8 cellular contexts compared by ENCODE assay signal in genomic region chr11:10878408-10879214, GRCh38. TPM values are rescaled to one million over a fixed set of nuclear protein-coding genes. Genes with fewer than 3 reads are reported as not detected.
DNase-seq lines count a peak whose midpoint lies in the region; ATAC-seq, FAIRE-seq and TF ChIP-seq lines count a peak whose summit lies in the region.

No MANE protein-coding gene starts in this region.

- H3K4me2 ChIP-seq in keratinocyte (ENCODE audit: control insufficient read depth, extremely low read depth, insufficient read depth, low read depth, low read length), result no peak overlapping the region

- no peaks in the 10 kb centered on the region for H3K36me3 ChIP-seq in BE2C
- no peaks in the 10 kb centered on the region for H3K36me3 ChIP-seq in keratinocyte (ENCODE audit: control insufficient read depth in 2 of 2, extremely low read depth in 1 of 2, insufficient read depth in 2 of 2, low read length in 2 of 2)

- H3K4me1 ChIP-seq in BE2C, result no peaks in the 10 kb centered on the region
- peaks cover 17% of the 10 kb centered on the region for H3K4me1 ChIP-seq in keratinocyte (ENCODE audit: control insufficient read depth, extremely low read depth, insufficient read depth, low read length)

- no peaks in the 10 kb centered on the region for H3K79me2 ChIP-seq in keratinocyte (ENCODE audit: control insufficient read depth, insufficient read depth, low read length)

- TF ChIP-seq CTCF in BE2C (IDR thresholded peaks at IDR 0.05; ENCODE audit: low read depth, low read length) (peak; percentile 77), GM12874 (IDR thresholded peaks at IDR 0.05; ENCODE audit: insufficient read depth, low read depth, low read length) (peak; percentile 67), keratinocyte (optimal IDR thresholded peaks at IDR 0.05 in 1 of 3, IDR thresholded peaks at IDR 0.05 in 1 of 3, conservative IDR thresholded peaks at IDR 0.05 in 1 of 3; ENCODE audit: extremely low read depth in 1 of 3, insufficient read depth in 2 of 3, low read length in 3 of 3) (peak; percentile 37 to 85 (median 72))

- ATAC-seq in HG03565 (IDR thresholded peaks at IDR 0.05; ENCODE audit: unreplicated experiment) (no peak), HG03139 (IDR thresholded peaks at IDR 0.05; ENCODE audit: unreplicated experiment) (no peak)

- DNase-seq in BE2C, result no peak
- peak; percentile 58 to 85 for DNase-seq in NCI-H526 (lab: John Stamatoyannopoulos, UW)
- peak; percentile 65 for DNase-seq in astrocyte of the hippocampus (ENCODE audit: low read depth, low spot score)
- no peak for DNase-seq in keratinocyte (ENCODE audit: low read depth, low spot score)
- peak; percentile 45 for DNase-seq in urothelium cell line (ENCODE audit: low spot score)

- FAIRE-seq in keratinocyte (lab: Jason Lieb, UNC), result peak; percentile 70
- no peak for FAIRE-seq in urothelium cell line (lab: Jason Lieb, UNC)

- dilution Hi-C loops in keratinocyte (cut with MboI; ENCODE audit: extremely low pct_ligation_motif_present, low sequenced_read_pairs), result no loop called here

- H3K9me3 ChIP-seq in BE2C (no peaks in the 10 kb centered on the region), keratinocyte (ENCODE audit: control insufficient read depth, low read depth, low read length) (peaks cover under 1% of the 10 kb centered on the region)

- no peaks in the 10 kb centered on the region for H3K27me3 ChIP-seq in BE2C
- H3K27me3 ChIP-seq in keratinocyte (ENCODE audit: control insufficient read depth, extremely low read depth, insufficient read depth, low read length), result no peaks in the 10 kb centered on the region

- H3K4me3 ChIP-seq in BE2C (ENCODE audit: low read depth, low read length), result no peak overlapping the region
- no peak overlapping the region for H3K4me3 ChIP-seq in keratinocyte (ENCODE audit: control insufficient read depth in 2 of 3, extremely low read depth in 1 of 3, insufficient read depth in 2 of 3, low read depth in 1 of 3, low read length in 3 of 3)

- peak overlapping the region; percentile 24 for H3K27ac ChIP-seq in keratinocyte (ENCODE audit: control insufficient read depth, insufficient read depth, low read length)

- H3K9ac ChIP-seq in keratinocyte (ENCODE audit: control insufficient read depth, extremely low read depth, insufficient read depth, low read length), result no peak overlapping the region

- no peaks in the 10 kb centered on the region for H3K9me1 ChIP-seq in keratinocyte (ENCODE audit: control insufficient read depth, extremely low read depth, insufficient read depth, low read length)

- no peaks in the 10 kb centered on the region for H4K20me1 ChIP-seq in keratinocyte (ENCODE audit: control insufficient read depth, extremely low read depth, insufficient read depth, low read length)

- H2AFZ ChIP-seq in keratinocyte (ENCODE audit: control insufficient read depth, low read length), result peak overlapping the region; percentile 88

RNA-seq across cellular contexts. Expression of gene ZBED5, which starts 20.8 kb away (rescaled TPM):
- 37.5 TPM for polyA plus RNA-seq in BE2C (2012; ENCODE audit: insufficient read depth, insufficient read length, low read depth)
- 33.0 to 85.0 TPM (median 75.1 TPM) in 3 replicates for polyA plus RNA-seq in keratinocyte
- 10.8 TPM for polyA plus RNA-seq in keratinocyte (2011; ENCODE audit: low read depth)
- polyA plus RNA-seq in keratinocyte (2011; cell fraction: cytosol; rRNA removed), result 18.9 and 48.6 TPM in 2 replicates
- polyA plus RNA-seq in keratinocyte (2011; cell fraction: nucleus; rRNA removed), result 101 and 129 TPM in 2 replicates
- 19.3 and 20.8 TPM in 2 replicates for polyA plus RNA-seq in keratinocyte (2012; ENCODE audit: low replicate concordance)
- polyA minus RNA-seq in keratinocyte, result 100 to 141 TPM (median 115 TPM) in 3 replicates
- polyA minus RNA-seq in keratinocyte (2011; cell fraction: cytosol; rRNA and poly(A)+ RNA removed), result 22.6 TPM
- polyA minus RNA-seq in keratinocyte (2011; cell fraction: nucleus; rRNA and poly(A)+ RNA removed), result 68.4 and 106 TPM in 2 replicates

Comparison
In these comparisons a context has a peak if more than half of its experiments do, and no peak if none do; other contexts are left out.
1. DNase-seq: peak in NCI-H526 (2 of 2), astrocyte of the hippocampus (single experiment) and urothelium cell line (single experiment); none in BE2C (single experiment) and keratinocyte (single experiment).
2. Peak in every context shown above with its lines, with median percentiles within 50 percentile points of each other: CTCF ChIP-seq.